In genomic region chr16:50974438-50975036, GRCh38 we compare ENCODE assay signal across 20 cellular contexts.
"Had no signal": no experiment of that assay in that cellular context is flagged by ENCODE, and none has a peak within 500 bp of the region (broad histone marks: within the 10 kb centered on the region; RNA-seq: fewer than 3 reads in every experiment).

No MANE protein-coding gene starts in this region.

- H3K27ac Mint-ChIP-seq: activated CD8-positive, alpha-beta memory T cell treated with anti-CD3 and anti-CD28 coated beads, Interleukin-2, amount 10 ng/mL, durations not matched to agents 7 days and 5 days; activated naive CD4-positive, alpha-beta T cell treated with anti-CD3 and anti-CD28 coated beads, Interleukin-2, amount 50 U/mL, for 24 hours; activated T-cell treated with anti-CD3 and anti-CD28 coated beads, Interleukin-2, amount 50 U/mL, for 24 hours; immature natural killer cell; naive thymus-derived CD8-positive, alpha-beta T cell; stimulated activated naive B cell treated with anti-CD40 and anti-IgM and Interleukin-4, amounts not matched to agents 10 μg/mL and 1 μg/mL and 100 μg/mL, for 72 hours; type B pancreatic cell had no signal

- H3K4me3 Mint-ChIP-seq: activated CD8-positive, alpha-beta memory T cell treated with anti-CD3 and anti-CD28 coated beads, Interleukin-2, amount 10 ng/mL, durations not matched to agents 7 days and 5 days; activated naive CD4-positive, alpha-beta T cell treated with anti-CD3 and anti-CD28 coated beads, Interleukin-2, amount 50 U/mL, for 24 hours; activated T-cell treated with anti-CD3 and anti-CD28 coated beads, Interleukin-2, amount 50 U/mL, for 24 hours; immature natural killer cell; naive thymus-derived CD8-positive, alpha-beta T cell; stimulated activated naive B cell treated with anti-CD40 and anti-IgM and Interleukin-4, amounts not matched to agents 10 μg/mL and 1 μg/mL and 100 μg/mL, for 72 hours; type B pancreatic cell had no signal

- H3K4me3 ChIP-seq: esophagus muscularis mucosa, mucosa of descending colon, right atrium auricular region had no signal

- H3K36me3 Mint-ChIP-seq: activated CD8-positive, alpha-beta memory T cell treated with anti-CD3 and anti-CD28 coated beads, Interleukin-2, amount 10 ng/mL, durations not matched to agents 7 days and 5 days; activated naive CD4-positive, alpha-beta T cell treated with anti-CD3 and anti-CD28 coated beads, Interleukin-2, amount 50 U/mL, for 24 hours; immature natural killer cell; naive thymus-derived CD8-positive, alpha-beta T cell; stimulated activated naive B cell treated with anti-CD40 and anti-IgM and Interleukin-4, amounts not matched to agents 10 μg/mL and 1 μg/mL and 100 μg/mL, for 72 hours; type B pancreatic cell had no signal

- H3K4me1 ChIP-seq: esophagus muscularis mucosa, right atrium auricular region had no signal

- H3K27me3 Mint-ChIP-seq: activated CD8-positive, alpha-beta memory T cell treated with anti-CD3 and anti-CD28 coated beads, Interleukin-2, amount 10 ng/mL, durations not matched to agents 7 days and 5 days had no signal

- H3K4me1 Mint-ChIP-seq: activated CD8-positive, alpha-beta memory T cell treated with anti-CD3 and anti-CD28 coated beads, Interleukin-2, amount 10 ng/mL, durations not matched to agents 7 days and 5 days; activated naive CD4-positive, alpha-beta T cell treated with anti-CD3 and anti-CD28 coated beads, Interleukin-2, amount 50 U/mL, for 24 hours; immature natural killer cell; naive thymus-derived CD8-positive, alpha-beta T cell had no signal

- H3K9me3 ChIP-seq: esophagus muscularis mucosa, mucosa of descending colon, neutrophil, right atrium auricular region had no signal

- H3K9me3 Mint-ChIP-seq: activated naive CD4-positive, alpha-beta T cell treated with anti-CD3 and anti-CD28 coated beads, Interleukin-2, amount 50 U/mL, for 24 hours; activated T-cell treated with anti-CD3 and anti-CD28 coated beads, Interleukin-2, amount 50 U/mL, for 24 hours; immature natural killer cell; type B pancreatic cell had no signal

- H3K36me3 ChIP-seq: brain microvascular endothelial cell, esophagus muscularis mucosa, neutrophil, right atrium auricular region had no signal

- DNase-seq: activated CD4-positive, alpha-beta T cell treated with anti-CD3 and anti-CD28 coated beads for 1 hour; activated CD4-positive, alpha-beta T cell treated with anti-CD3 and anti-CD28 coated beads, Interleukin-2, amount 50 U/mL, for 48 hours; activated CD8-positive, alpha-beta memory T cell treated with anti-CD3 and anti-CD28 coated beads, Interleukin-2, amount 10 ng/mL, durations not matched to agents 7 days and 5 days; activated effector memory CD4-positive, alpha-beta T cell treated with Interleukin-2 at 50 U/mL for 16 hours; activated T-cell treated with anti-CD3 and anti-CD28 coated beads, Interleukin-2, amount 50 U/mL, for 24 hours; brain microvascular endothelial cell; glutamatergic neuron; immature natural killer cell; left colon; mucosa of descending colon; naive thymus-derived CD8-positive, alpha-beta T cell; posterior cingulate gyrus; small intestine; stimulated activated naive B cell treated with anti-CD40 and anti-IgM and Interleukin-4, amounts not matched to agents 10 μg/mL and 1 μg/mL and 100 μg/mL, for 72 hours; T-helper 2 cell had no signal

- ATAC-seq: activated CD8-positive, alpha-beta memory T cell treated with anti-CD3 and anti-CD28 coated beads, Interleukin-2, amount 10 ng/mL, durations not matched to agents 7 days and 5 days; left colon; mucosa of descending colon; naive thymus-derived CD8-positive, alpha-beta T cell; stimulated activated naive B cell treated with anti-CD40 and anti-IgM and Interleukin-4, amounts not matched to agents 10 μg/mL and 1 μg/mL and 100 μg/mL, for 72 hours had no signal

- H3K27me3 ChIP-seq: brain microvascular endothelial cell, right atrium auricular region had no signal

- H3K27ac ChIP-seq: brain microvascular endothelial cell, esophagus muscularis mucosa, neutrophil, right atrium auricular region had no signal
